Comparison of ENCODE assay signal across 1 cellular context in genomic region chr14:99745307-99745951, GRCh38.
TF ChIP-seq lines count a peak whose summit lies in the region.

No MANE protein-coding gene starts in this region.

TF ChIP-seq in IMR-90, 13 proteins besides CTCF, POLR2A, EP300 and RAD21 (continued from another document):
- TF ChIP-seq, protein P1, sequence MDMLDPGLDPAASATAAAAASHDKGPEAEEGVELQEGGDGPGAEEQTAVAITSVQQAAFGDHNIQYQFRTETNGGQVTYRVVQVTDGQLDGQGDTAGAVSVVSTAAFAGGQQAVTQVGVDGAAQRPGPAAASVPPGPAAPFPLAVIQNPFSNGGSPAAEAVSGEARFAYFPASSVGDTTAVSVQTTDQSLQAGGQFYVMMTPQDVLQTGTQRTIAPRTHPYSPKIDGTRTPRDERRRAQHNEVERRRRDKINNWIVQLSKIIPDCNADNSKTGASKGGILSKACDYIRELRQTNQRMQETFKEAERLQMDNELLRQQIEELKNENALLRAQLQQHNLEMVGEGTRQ (IDR thresholded peaks at IDR 0.05; ENCODE audit: low read depth, low read length) = no peak
